In the genomic region with DNA sequence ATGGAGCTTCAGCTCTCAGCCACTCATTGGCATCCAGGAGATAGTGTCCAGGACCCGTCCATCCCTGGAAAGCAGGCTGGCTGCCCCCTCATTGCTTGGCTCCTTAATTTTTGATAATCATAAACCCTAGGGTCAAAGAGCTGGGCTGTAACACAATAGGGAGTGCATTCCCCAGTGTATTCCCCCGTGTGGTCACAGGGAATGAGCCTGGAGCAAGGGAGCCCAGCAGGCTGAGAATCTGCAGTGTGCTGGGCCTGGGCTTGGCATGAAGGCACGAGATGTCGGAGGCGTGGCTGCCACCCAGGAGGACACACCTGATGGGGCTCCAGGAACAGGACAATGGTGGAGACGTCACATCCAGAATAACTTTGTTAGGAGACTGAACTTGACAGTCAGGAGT, we compare ENCODE assay signal across 26 cellular contexts. TPM values are rescaled to one million over a fixed set of nuclear protein-coding genes. Genes with fewer than 3 reads are reported as not detected.
DNase-seq lines count a peak whose midpoint lies in the region; ATAC-seq, FAIRE-seq and TF ChIP-seq lines count a peak whose summit lies in the region.
"Had no signal": no experiment of that assay in that cellular context is flagged by ENCODE, and none has a peak within 500 bp of the region (broad histone marks: within the 10 kb centered on the region; RNA-seq: fewer than 3 reads in every experiment).

No MANE protein-coding gene starts in this region.

- CTCF ChIA-PET in HepG2 (lab: Yijun Ruan, JAX; ENCODE audit: low intra/inter-chr PET ratio, low total read pairs), result no interaction called here

- TF ChIP-seq EP300 in HepG2 (IDR thresholded peaks at IDR 0.05; ENCODE audit: low read depth in 2 of 2, low read length in 2 of 2) (no peak), HepG2 (CRISPR knock-in tag; IDR thresholded peaks at IDR 0.05; ENCODE audit: borderline replicate concordance) (no peak)

- peak; percentile 33 for ATAC-seq in HepG2
- no peak for ATAC-seq in right lobe of liver
- ATAC-seq in left lobe of liver, result no peak
- no peak for ATAC-seq in stimulated activated naive B cell treated with anti-CD40 and anti-IgM and Interleukin-4, amounts not matched to agents 10 μg/mL and 1 μg/mL and 100 μg/mL, for 72 hours (replicated peaks)
- ATAC-seq in mucosa of descending colon, result no peak
- no peak for ATAC-seq in HG03565 (IDR thresholded peaks at IDR 0.05; ENCODE audit: unreplicated experiment)
- ATAC-seq: CD8-positive, alpha-beta T cell; GM12878 had no signal

- H3K27me3 ChIP-seq in HepG2 (ENCODE audit: control insufficient read depth in 1 of 2, insufficient read depth in 2 of 2, low read length in 2 of 2) (no peaks in the 10 kb centered on the region; a peak in 1 of 5 replicates), right lobe of liver (no peaks in the 10 kb centered on the region)
- H3K27me3 ChIP-seq: BLaER1 treated with 17β-estradiol and CSF1 and Interleukin-3, amounts not matched to agents 10 nM and 100 nM had no signal

- no peak overlapping the region for H2AFZ ChIP-seq in HepG2 (ENCODE audit: low read length)

- no peak overlapping the region for H3K9ac ChIP-seq in HepG2 (ENCODE audit: insufficient read depth, low read depth, low read length)
- H3K9ac ChIP-seq: BLaER1 treated with 17β-estradiol and CSF1 and Interleukin-3, amounts not matched to agents 10 nM and 100 nM had no signal

- no peaks in the 10 kb centered on the region for H3K79me2 ChIP-seq in HepG2 (ENCODE audit: insufficient read depth, low read length)

- H3K36me3 ChIP-seq in HepG2 (replicated peaks in 1 of 2; ENCODE audit: control insufficient read depth in 1 of 2, insufficient read depth in 2 of 2, low read length in 2 of 2) (no peaks in the 10 kb centered on the region), right lobe of liver (no peaks in the 10 kb centered on the region), mucosa of descending colon (ENCODE audit: low read depth) (no peaks in the 10 kb centered on the region)

- H3K9me3 ChIP-seq in HepG2 (ENCODE audit: low read length) (no peaks in the 10 kb centered on the region), right lobe of liver (no peaks in the 10 kb centered on the region), mucosa of descending colon (no peaks in the 10 kb centered on the region)

- no peak for TF ChIP-seq RAD21 in HepG2 (CRISPR knock-in tag; IDR thresholded peaks at IDR 0.05)

- peak overlapping the region; percentile 92 for H3K27ac Mint-ChIP-seq in dendritic cell treated with granulocyte-macrophage colony-stimulating factor and Interleukin-4, amounts not matched to agents 40 ng/mL and 50 ng/mL, for 4 days
- H3K27ac Mint-ChIP-seq in stimulated activated naive B cell treated with anti-CD40 and anti-IgM and Interleukin-4, amounts not matched to agents 10 μg/mL and 1 μg/mL and 100 μg/mL, for 72 hours, result peak overlapping the region; percentile 74
- H3K27ac Mint-ChIP-seq: B cell; CD4-positive, alpha-beta T cell; CD8-positive, alpha-beta T cell had no signal

- H3K27me3 Mint-ChIP-seq in dendritic cell treated with granulocyte-macrophage colony-stimulating factor and Interleukin-4, amounts not matched to agents 40 ng/mL and 50 ng/mL, for 4 days, result no peaks in the 10 kb centered on the region
- H3K27me3 Mint-ChIP-seq in stimulated activated naive B cell treated with anti-CD40 and anti-IgM and Interleukin-4, amounts not matched to agents 10 μg/mL and 1 μg/mL and 100 μg/mL, for 72 hours, result peaks cover 21 to 34% of the 10 kb centered on the region in 2 donors

- H3K9me3 Mint-ChIP-seq in dendritic cell treated with granulocyte-macrophage colony-stimulating factor and Interleukin-4, amounts not matched to agents 40 ng/mL and 50 ng/mL, for 4 days, result peaks cover 7% of the 10 kb centered on the region
- H3K9me3 Mint-ChIP-seq in stimulated activated naive B cell treated with anti-CD40 and anti-IgM and Interleukin-4, amounts not matched to agents 10 μg/mL and 1 μg/mL and 100 μg/mL, for 72 hours, result peaks cover 9 to 13% of the 10 kb centered on the region in 2 donors

- H3K27ac ChIP-seq in HepG2 (ENCODE audit: extremely low read length, insufficient read depth, low read length) (no peak overlapping the region), right lobe of liver (no peak overlapping the region)
- H3K27ac ChIP-seq: BLaER1 treated with 17β-estradiol and CSF1 and Interleukin-3, amounts not matched to agents 10 nM and 100 nM; C4-2B had no signal

- H3K4me3 Mint-ChIP-seq in dendritic cell treated with granulocyte-macrophage colony-stimulating factor and Interleukin-4, amounts not matched to agents 40 ng/mL and 50 ng/mL, for 4 days, result no peak overlapping the region
- no peak overlapping the region for H3K4me3 Mint-ChIP-seq in stimulated activated naive B cell treated with anti-CD40 and anti-IgM and Interleukin-4, amounts not matched to agents 10 μg/mL and 1 μg/mL and 100 μg/mL, for 72 hours
- H3K4me3 Mint-ChIP-seq: B cell; CD4-positive, alpha-beta T cell; CD8-positive, alpha-beta T cell had no signal

- H3K4me2 ChIP-seq in HepG2 (ENCODE audit: low read depth, low read length), result no peak overlapping the region
- H3K4me2 ChIP-seq: BLaER1 treated with 17β-estradiol and CSF1 and Interleukin-3, amounts not matched to agents 10 nM and 100 nM had no signal

- DNase-seq in HepG2 (ENCODE audit: low spot score) (no peak), right lobe of liver (no peak), left lobe of liver (ENCODE audit: low spot score) (peak; percentile 27), mucosa of descending colon (no peak), Ammon's horn (ENCODE audit: low spot score) (no peak)
- DNase-seq in stimulated activated naive B cell treated with anti-CD40 and anti-IgM and Interleukin-4, amounts not matched to agents 10 μg/mL and 1 μg/mL and 100 μg/mL, for 72 hours, result no peak
- DNase-seq: 8988T; ACHN; CD4-positive, alpha-beta T cell; CD8-positive, alpha-beta T cell; DMS 273 treated with DMSO at 0.1 percent for 48 hours; DMS153; DMS53; DMS79; DND-41; EL; GDM1 had no signal

- H3K4me3 ChIP-seq in HepG2 (replicated peaks in 1 of 3; ENCODE audit: insufficient read depth in 1 of 3, low read depth in 2 of 3, low read length in 3 of 3), result no peak overlapping the region
- H3K4me3 ChIP-seq in right lobe of liver, result no peak overlapping the region
- no peak overlapping the region for H3K4me3 ChIP-seq in mucosa of descending colon
- H3K4me3 ChIP-seq: BLaER1 treated with 17β-estradiol and CSF1 and Interleukin-3, amounts not matched to agents 10 nM and 100 nM; GM12878 had no signal

- peaks cover 53% of the 10 kb centered on the region for H3K4me1 Mint-ChIP-seq in dendritic cell treated with granulocyte-macrophage colony-stimulating factor and Interleukin-4, amounts not matched to agents 40 ng/mL and 50 ng/mL, for 4 days (ENCODE audit: low read depth)
- H3K4me1 Mint-ChIP-seq in stimulated activated naive B cell treated with anti-CD40 and anti-IgM and Interleukin-4, amounts not matched to agents 10 μg/mL and 1 μg/mL and 100 μg/mL, for 72 hours, result peaks cover 0 to 6% of the 10 kb centered on the region in 2 donors
- H3K4me1 Mint-ChIP-seq: B cell had no signal

- 30% methylated on average over 6 of the region's 6 CpGs for WGBS in HepG2 (ENCODE audit: low lambda C conversion rate)
- WGBS in right lobe of liver (ENCODE audit: insufficient coverage, low coverage, low lambda C conversion rate, missing lambda C conversion rate), result 91% methylated on average over 5 of the region's 6 CpGs

- no peak for TF ChIP-seq POLR2A in HepG2 (IDR thresholded peaks at IDR 0.05; ENCODE audit: insufficient read depth in 1 of 2, low read depth in 2 of 2, low read length in 2 of 2)
- no peak for TF ChIP-seq POLR2A in right lobe of liver (IDR thresholded peaks at IDR 0.05)

- H4K20me1 ChIP-seq in HepG2 (ENCODE audit: insufficient read depth, low read length), result no peaks in the 10 kb centered on the region
- H4K20me1 ChIP-seq: BLaER1 treated with 17β-estradiol and CSF1 and Interleukin-3, amounts not matched to agents 10 nM and 100 nM had no signal

- TF ChIP-seq CTCF in HepG2 (CRISPR knock-in tag; IDR thresholded peaks at IDR 0.05) (no peak), right lobe of liver (IDR thresholded peaks at IDR 0.05) (no peak), mucosa of descending colon (IDR thresholded peaks at IDR 0.05) (no peak)

- H3K4me1 ChIP-seq in HepG2 (ENCODE audit: insufficient read depth, low read length) (peaks cover 19% of the 10 kb centered on the region), right lobe of liver (no peaks in the 10 kb centered on the region), mucosa of descending colon (ENCODE audit: low read depth) (no peaks in the 10 kb centered on the region)

- POLR2A ChIA-PET in HepG2 (lab: Yijun Ruan, JAX), result no interaction called here

- intact Hi-C loops in HepG2 (cut with micrococcal nuclease; ENCODE audit: unreplicated experiment) (no loop called here), right lobe of liver (cut with DNase I) (no loop called here), mucosa of descending colon (cut with DNase I, micrococcal nuclease) (no loop called here)
- intact Hi-C loops in dendritic cell treated with granulocyte-macrophage colony-stimulating factor and Interleukin-4, amounts not matched to agents 40 ng/mL and 50 ng/mL, for 4 days (cut with micrococcal nuclease), result no loop called here

- peaks cover 11% of the 10 kb centered on the region for H3K36me3 Mint-ChIP-seq in dendritic cell treated with granulocyte-macrophage colony-stimulating factor and Interleukin-4, amounts not matched to agents 40 ng/mL and 50 ng/mL, for 4 days (ENCODE audit: low read depth)
- H3K36me3 Mint-ChIP-seq in stimulated activated naive B cell treated with anti-CD40 and anti-IgM and Interleukin-4, amounts not matched to agents 10 μg/mL and 1 μg/mL and 100 μg/mL, for 72 hours, result peaks cover 10 to 24% of the 10 kb centered on the region in 2 donors

- no peak for FAIRE-seq in HepG2 (lab: Jason Lieb, UNC)
- FAIRE-seq: A204.1, GM12878, GM12892, GM18507 had no signal

- no TSS peak for BruUV-seq in HepG2 (replicated peaks; lab: Mats Ljungman, UMichigan)

- in situ Hi-C loops in HepG2 (cut with HindIII; ENCODE audit: extremely low pct_ligation_motif_present, low pct_unique_long_range_greater_than_20kb), result no loop called here

RNA-seq across cellular contexts. Expression of gene TPRKB, which starts 18.7 kb away (rescaled TPM):
- total RNA-seq in HepG2 (2016; rRNA removed; fragmentation: Illumina TruSeq; extraction: Trizol) (58.0 and 73.8 TPM in 2 replicates), right lobe of liver (10 to 100 TPM in 5 of 6 experiments, 1 to 10 TPM in 1; 6.9 to 19.8 (median 11.5) TPM), left lobe of liver (8.6 TPM), mucosa of descending colon (10 to 100 TPM; 22.3 to 33.5 (median 23.9) TPM)
- total RNA-seq in HepG2 (2016; cell fraction: cytosol; rRNA removed; fragmentation: Illumina TruSeq; extraction: Trizol; ENCODE audit: low read depth), result 30.1 and 30.9 TPM in 2 replicates
- total RNA-seq in HepG2 (2016; cell fraction: insoluble cytoplasmic fraction; rRNA removed; fragmentation: Illumina TruSeq; extraction: Trizol), result 53.8 and 79.5 TPM in 2 replicates
- 43.1 and 43.8 TPM in 2 replicates for total RNA-seq in HepG2 (2016; cell fraction: membrane; rRNA removed; fragmentation: Illumina TruSeq; extraction: Trizol)
- 23.3 and 30.5 TPM in 2 replicates for total RNA-seq in HepG2 (2016; cell fraction: nucleus; rRNA removed; fragmentation: Illumina TruSeq; extraction: Trizol)
- polyA plus RNA-seq in HepG2 (2011; rRNA removed), result 23.4 and 32.0 TPM in 2 replicates
- polyA plus RNA-seq in HepG2 (2011; cell fraction: cytosol; rRNA removed), result 21.7 and 26.1 TPM in 2 replicates
- 7.1 and 7.7 TPM in 2 replicates for polyA plus RNA-seq in HepG2 (2011; cell fraction: nucleus; rRNA removed)
- 38.9 and 50.9 TPM in 2 replicates for polyA plus RNA-seq in HepG2 (2012)
- polyA plus RNA-seq in HepG2 (2016; cell fraction: cytosol; fragmentation: Illumina TruSeq; extraction: Trizol; ENCODE audit: low read depth), result 52.0 and 61.1 TPM in 2 replicates
- polyA plus RNA-seq in HepG2 (2016; cell fraction: insoluble cytoplasmic fraction; fragmentation: Illumina TruSeq; extraction: Trizol; ENCODE audit: low read depth), result 106 and 125 TPM in 2 replicates
- polyA plus RNA-seq in HepG2 (2016; cell fraction: membrane; fragmentation: Illumina TruSeq; extraction: Trizol; ENCODE audit: low read depth), result 56.9 and 59.4 TPM in 2 replicates
- 51.6 and 51.9 TPM in 2 replicates for polyA plus RNA-seq in HepG2 (2016; cell fraction: nucleus; fragmentation: Illumina TruSeq; extraction: Trizol; ENCODE audit: insufficient read depth, low read depth)
- 1.3 and 7.5 TPM in 2 replicates for polyA minus RNA-seq in HepG2 (2011; rRNA and poly(A)+ RNA removed; ENCODE audit: low replicate concordance)
- 4.6 and 6.5 TPM in 2 replicates for polyA minus RNA-seq in HepG2 (2011; cell fraction: cytosol; rRNA and poly(A)+ RNA removed)
- 9.0 and 14.4 TPM in 2 replicates for polyA minus RNA-seq in HepG2 (2011; cell fraction: nucleus; rRNA and poly(A)+ RNA removed)
